ENCODE assay signal across 8 cellular contexts in the genomic region with DNA sequence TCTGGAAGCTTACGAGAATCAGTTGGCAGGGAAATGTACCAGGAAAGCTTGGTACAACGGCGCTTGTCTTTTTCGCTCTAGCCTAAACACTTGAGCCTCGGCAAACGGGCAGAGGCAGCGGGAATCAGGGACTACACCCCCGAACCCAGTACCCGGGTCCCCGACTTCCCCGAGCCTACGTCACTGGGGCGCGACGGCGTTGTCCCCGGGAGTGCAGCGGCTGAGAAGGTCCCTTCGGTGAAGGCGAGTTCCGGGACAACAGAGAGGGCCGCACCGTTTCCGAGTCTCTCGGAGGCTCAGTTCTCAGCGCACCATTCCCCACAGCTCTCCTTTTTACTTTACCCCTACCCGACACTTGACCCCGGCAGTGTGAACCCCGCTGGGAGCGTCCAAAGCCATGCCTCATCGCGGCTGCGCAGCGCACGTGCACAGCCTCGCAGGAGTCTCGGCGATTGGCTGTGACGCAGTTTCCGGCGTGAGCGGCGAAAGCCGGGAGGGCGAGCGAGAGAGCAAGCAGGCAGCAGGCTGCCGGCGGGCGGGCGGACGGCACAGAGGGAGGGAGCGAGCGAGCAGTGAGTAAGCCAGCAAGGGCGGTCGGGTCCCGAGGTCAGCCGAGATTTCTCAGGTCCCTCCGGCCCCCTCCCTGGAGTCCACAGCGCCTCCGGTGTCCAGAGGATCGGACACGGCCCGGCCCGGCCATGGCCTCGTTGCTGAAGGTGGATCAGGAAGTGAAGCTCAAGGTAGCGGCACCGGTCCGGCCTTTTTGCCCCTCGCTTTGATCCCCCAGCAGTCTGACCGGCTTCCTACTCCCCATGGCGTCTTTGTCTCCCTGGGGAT. TPM values are rescaled to one million over a fixed set of nuclear protein-coding genes. Genes with fewer than 3 reads are reported as not detected.
DNase-seq lines count a peak whose midpoint lies in the region; ATAC-seq and TF ChIP-seq lines count a peak whose summit lies in the region.

A gene with protein sequence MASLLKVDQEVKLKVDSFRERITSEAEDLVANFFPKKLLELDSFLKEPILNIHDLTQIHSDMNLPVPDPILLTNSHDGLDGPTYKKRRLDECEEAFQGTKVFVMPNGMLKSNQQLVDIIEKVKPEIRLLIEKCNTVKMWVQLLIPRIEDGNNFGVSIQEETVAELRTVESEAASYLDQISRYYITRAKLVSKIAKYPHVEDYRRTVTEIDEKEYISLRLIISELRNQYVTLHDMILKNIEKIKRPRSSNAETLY (plus strand): TSS at position 464 of the 837 bp plus-strand sequence. CDS start 235 bp downstream, at position 699.

- peak within 1 kb of the TSS; percentile 96 for H3K4me3 Mint-ChIP-seq in type B pancreatic cell

- peaks cover 16% of the 10 kb centered on the region for H3K4me1 Mint-ChIP-seq in type B pancreatic cell (ENCODE audit: unreplicated experiment)

- H3K9me3 ChIP-seq in adipocyte (ENCODE audit: control insufficient read depth, low read length), result no peaks in the 10 kb centered on the region

- H3K27ac Mint-ChIP-seq in type B pancreatic cell, result peak within 1 kb of the TSS; percentile 91

- DNase-seq in GM12865 (ENCODE audit: low read depth) (peak; percentile 90), NCI-H128 (lab: John Stamatoyannopoulos, UW; ENCODE audit: unreplicated experiment) (peak; percentile 50), T follicular helper cell (ENCODE audit: low read depth) (peak; percentile 83), adipocyte (ENCODE audit: low read depth) (peak; percentile 97), cardiac septum (ENCODE audit: low spot score) (peak; percentile 96), posterior cingulate gyrus (peak; percentile 89 to 98 (median 92)), type B pancreatic cell (ENCODE audit: extremely low spot score, unreplicated experiment) (peak; percentile 91)

- peaks cover 5% of the 10 kb centered on the region for H3K36me3 Mint-ChIP-seq in type B pancreatic cell

- peaks cover 28% of the 10 kb centered on the region for H3K4me1 ChIP-seq in adipocyte (ENCODE audit: control insufficient read depth, insufficient read depth, low read length)

- H3K36me3 ChIP-seq in adipocyte (ENCODE audit: control insufficient read depth, insufficient read depth, low read length, severe bottlenecking), result peaks cover 28% of the 10 kb centered on the region

- H3K9ac ChIP-seq in adipocyte (ENCODE audit: low read length), result peak within 1 kb of the TSS; percentile 100

- no peaks in the 10 kb centered on the region for H3K9me3 Mint-ChIP-seq in type B pancreatic cell

- peaks cover 11% of the 10 kb centered on the region for H3K27me3 Mint-ChIP-seq in type B pancreatic cell

- no peaks in the 10 kb centered on the region for H3K27me3 ChIP-seq in adipocyte (replicated peaks; ENCODE audit: control insufficient read depth, insufficient read depth, low read length)

- intact Hi-C loops in cardiac septum (cut with DNase I), result loop anchor here (5.0 kb wide), 1 partner anchor 164 kb away; a partner anchor contains a TSS
- intact Hi-C loops in posterior cingulate gyrus (cut with DNase I), result no loop called here

- peak; percentile 88 for ATAC-seq in HG02642 (IDR thresholded peaks at IDR 0.05; ENCODE audit: poor library complexity, unreplicated experiment)

- peak within 1 kb of the TSS; percentile 95 for H3K4me3 ChIP-seq in GM12865 (ENCODE audit: low read depth, low read length)
- peak within 1 kb of the TSS; percentile 90 for H3K4me3 ChIP-seq in adipocyte (ENCODE audit: low read length)

- TF ChIP-seq CTCF in GM12865 (IDR thresholded peaks at IDR 0.05; ENCODE audit: insufficient read depth, low read depth, low read length, missing control alignments) (no peak), type B pancreatic cell (conservative IDR thresholded peaks at IDR 0.05) (no peak)

RNA-seq across cellular contexts. Expression of the gene that starts here (rescaled TPM):
- total RNA-seq in cardiac septum (66.9 TPM), type B pancreatic cell (ENCODE audit: low replicate concordance) (116 and 120 TPM in 2 replicates)

Comparison
In these comparisons a context has a peak if more than half of its experiments do, and no peak if none do; other contexts are left out.
1. Peak in every context shown above with its lines: DNase-seq, ATAC-seq and H3K4me3 ChIP-seq.